In genomic region chr1:212917134-212917485, GRCh38 we compare ENCODE assay signal across 1 cellular context.
TF ChIP-seq lines count a peak whose summit lies in the region.

No MANE protein-coding gene starts in this region.

TF ChIP-seq in IMR-90, 13 proteins besides CTCF, POLR2A, EP300 and RAD21:
- TF ChIP-seq CEBPB (IDR thresholded peaks at IDR 0.05; ENCODE audit: low read depth, low read length), result no peak
- TF ChIP-seq FOS (IDR thresholded peaks at IDR 0.05; ENCODE audit: low read depth, low read length), result no peak
- no peak for TF ChIP-seq CHD1 (IDR thresholded peaks at IDR 0.05; ENCODE audit: low read depth, low read length)
- no peak for TF ChIP-seq NFE2L2 (IDR thresholded peaks at IDR 0.05; ENCODE audit: low read depth, low read length)
- TF ChIP-seq MAZ (IDR thresholded peaks at IDR 0.05; ENCODE audit: borderline replicate concordance, low read depth, low read length), result no peak
- TF ChIP-seq RCOR1 (IDR thresholded peaks at IDR 0.05; ENCODE audit: insufficient replicate concordance, low read length), result no peak
- TF ChIP-seq MAFK (IDR thresholded peaks at IDR 0.05; ENCODE audit: low read depth, low read length), result no peak
